In the genomic region with DNA sequence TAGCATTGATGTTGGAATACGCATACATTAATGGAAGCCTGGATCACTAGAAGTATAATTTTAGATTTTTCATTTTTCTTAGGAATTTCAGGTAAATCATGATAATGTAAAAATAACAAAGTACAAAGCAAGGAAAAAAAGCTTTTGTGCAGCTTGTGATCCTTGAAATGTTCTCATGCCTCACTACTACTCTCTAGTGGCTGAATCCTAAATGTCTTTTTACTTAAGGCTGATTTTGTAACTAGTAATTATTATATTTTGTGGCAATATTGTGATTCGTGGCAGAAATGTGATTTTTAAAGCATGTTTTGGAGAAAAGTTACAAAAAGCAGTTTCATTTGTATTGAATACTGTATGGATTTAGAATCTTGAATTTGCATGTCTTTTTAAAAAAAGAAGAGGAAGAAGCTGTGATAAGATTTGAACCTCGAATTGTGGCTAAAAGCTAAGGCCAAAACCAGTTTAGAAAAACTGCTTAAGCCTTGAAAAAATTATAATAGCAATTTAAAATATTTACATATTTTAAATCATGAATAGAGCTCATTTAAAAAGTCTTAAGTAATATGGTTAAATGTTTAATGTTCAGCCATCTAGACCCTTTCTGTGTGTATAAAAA, we compare ENCODE assay signal across 9 cellular contexts. TPM values are rescaled to one million over a fixed set of nuclear protein-coding genes. Genes with fewer than 3 reads are reported as not detected.
A peak's percentile ranks its signal among the peaks of the same experiment; 100 is the strongest.
DNase-seq lines count a peak whose midpoint lies in the region; ATAC-seq, FAIRE-seq and TF ChIP-seq lines count a peak whose summit lies in the region.
"Had no signal": no experiment of that assay in that cellular context is flagged by ENCODE, and none has a peak within 500 bp of the region (broad histone marks: within the 10 kb centered on the region; RNA-seq: fewer than 3 reads in every experiment).

No MANE protein-coding gene starts in this region.

- DNase-seq in D721Med (ENCODE audit: insufficient read length, low spot score) (no peak), LHCN-M2 (ENCODE audit: low read depth) (peak; percentile 34), amniotic stem cell (lab: John Stamatoyannopoulos, UW) (peak; percentile 2), lower lobe of right lung (no peak), amygdala (lab: John Stamatoyannopoulos, UW) (no peak), OCI-M2 (lab: John Stamatoyannopoulos, UW; ENCODE audit: unreplicated experiment) (no peak)
- DNase-seq: posterior cingulate gyrus had no signal

- peak; percentile 46 for TF ChIP-seq CTCF in D721Med (IDR thresholded peaks at IDR 0.05; ENCODE audit: insufficient read depth, missing control alignments)
- TF ChIP-seq CTCF in lower lobe of right lung (IDR thresholded peaks at IDR 0.05): peak; percentile 34

- intact Hi-C loops in lower lobe of right lung (cut with DNase I): no loop called here

- H3K27me3 ChIP-seq in lower lobe of right lung (ENCODE audit: low read depth): no peaks in the 10 kb centered on the region

- no peak for ATAC-seq in lower lobe of right lung
- ATAC-seq in HG03521 (IDR thresholded peaks at IDR 0.05; ENCODE audit: unreplicated experiment): no peak
- no peak for ATAC-seq in HG02623 (IDR thresholded peaks at IDR 0.05; ENCODE audit: unreplicated experiment)

- H3K4me3 ChIP-seq in lower lobe of right lung: no peak overlapping the region

- FAIRE-seq in D721Med (lab: Jason Lieb, UNC): peak; percentile 46

- peaks cover 75% of the 10 kb centered on the region for H3K36me3 ChIP-seq in lower lobe of right lung

- H3K9me3 ChIP-seq in lower lobe of right lung: no peaks in the 10 kb centered on the region

- H3K27ac ChIP-seq in lower lobe of right lung: no peak overlapping the region

- no peaks in the 10 kb centered on the region for H3K4me1 ChIP-seq in lower lobe of right lung

RNA-seq across cellular contexts. Expression of a gene that starts 39.0 kb away (rescaled TPM):
- total RNA-seq in LHCN-M2 (2014; rRNA removed) (61.5 and 63.9 TPM in 2 replicates), lower lobe of right lung (74.0 TPM)
- 16.6 TPM for polyA plus RNA-seq in LHCN-M2 (2012)

Comparison
In these comparisons a context has a peak if more than half of its experiments do, and no peak if none do; other contexts are left out.
1. DNase-seq: peak in LHCN-M2 (single experiment) and amniotic stem cell (single experiment); none in D721Med (single experiment), lower lobe of right lung (single experiment), amygdala (0 of 56) and OCI-M2 (single experiment).